In the genomic region with DNA sequence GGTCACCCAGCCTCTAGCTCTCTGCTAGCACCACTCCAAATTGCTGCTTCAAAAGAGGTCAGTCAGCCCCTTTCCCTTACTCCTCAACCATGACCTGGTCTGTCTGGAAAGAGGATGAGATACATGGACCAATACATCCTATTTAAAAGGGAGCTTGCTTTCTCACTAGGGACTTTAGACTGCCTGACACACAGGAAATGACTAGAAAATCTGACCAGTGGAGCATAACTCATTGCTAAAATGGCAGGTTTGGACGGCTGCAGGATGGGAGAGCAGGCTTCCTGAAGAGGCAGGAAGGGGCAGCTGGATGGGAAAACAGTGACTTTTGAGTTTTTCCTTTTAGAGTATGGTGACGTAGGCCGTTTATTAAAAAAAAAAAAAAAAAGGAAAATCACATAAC, we compare ENCODE assay signal across 2 cellular contexts.
TF ChIP-seq lines count a peak whose summit lies in the region.

No MANE protein-coding gene starts in this region.

TF ChIP-seq in GM12878, 131 proteins besides CTCF, POLR2A, EP300 and RAD21 (continues in another document):
- peak; percentile 61; the same call in 1 of the 2 replicates for TF ChIP-seq TAF1 (IDR thresholded peaks at IDR 0.05; ENCODE audit: borderline replicate concordance, low read depth, low read length)
- TF ChIP-seq IKZF2 (IDR thresholded peaks at IDR 0.05) = peak; percentile 68 to 79
- TF ChIP-seq ZNF217 (IDR thresholded peaks at IDR 0.05) = no peak
- TF ChIP-seq MEF2A (IDR thresholded peaks at IDR 0.05; ENCODE audit: insufficient read depth, low read depth, low read length) = no peak
- no peak for TF ChIP-seq SP1 (IDR thresholded peaks at IDR 0.05; ENCODE audit: low read depth, low read length)
- TF ChIP-seq NR2C2 (IDR thresholded peaks at IDR 0.05; ENCODE audit: borderline replicate concordance, control insufficient read depth, insufficient read length, low read depth) = no peak
- TF ChIP-seq, protein P1, sequence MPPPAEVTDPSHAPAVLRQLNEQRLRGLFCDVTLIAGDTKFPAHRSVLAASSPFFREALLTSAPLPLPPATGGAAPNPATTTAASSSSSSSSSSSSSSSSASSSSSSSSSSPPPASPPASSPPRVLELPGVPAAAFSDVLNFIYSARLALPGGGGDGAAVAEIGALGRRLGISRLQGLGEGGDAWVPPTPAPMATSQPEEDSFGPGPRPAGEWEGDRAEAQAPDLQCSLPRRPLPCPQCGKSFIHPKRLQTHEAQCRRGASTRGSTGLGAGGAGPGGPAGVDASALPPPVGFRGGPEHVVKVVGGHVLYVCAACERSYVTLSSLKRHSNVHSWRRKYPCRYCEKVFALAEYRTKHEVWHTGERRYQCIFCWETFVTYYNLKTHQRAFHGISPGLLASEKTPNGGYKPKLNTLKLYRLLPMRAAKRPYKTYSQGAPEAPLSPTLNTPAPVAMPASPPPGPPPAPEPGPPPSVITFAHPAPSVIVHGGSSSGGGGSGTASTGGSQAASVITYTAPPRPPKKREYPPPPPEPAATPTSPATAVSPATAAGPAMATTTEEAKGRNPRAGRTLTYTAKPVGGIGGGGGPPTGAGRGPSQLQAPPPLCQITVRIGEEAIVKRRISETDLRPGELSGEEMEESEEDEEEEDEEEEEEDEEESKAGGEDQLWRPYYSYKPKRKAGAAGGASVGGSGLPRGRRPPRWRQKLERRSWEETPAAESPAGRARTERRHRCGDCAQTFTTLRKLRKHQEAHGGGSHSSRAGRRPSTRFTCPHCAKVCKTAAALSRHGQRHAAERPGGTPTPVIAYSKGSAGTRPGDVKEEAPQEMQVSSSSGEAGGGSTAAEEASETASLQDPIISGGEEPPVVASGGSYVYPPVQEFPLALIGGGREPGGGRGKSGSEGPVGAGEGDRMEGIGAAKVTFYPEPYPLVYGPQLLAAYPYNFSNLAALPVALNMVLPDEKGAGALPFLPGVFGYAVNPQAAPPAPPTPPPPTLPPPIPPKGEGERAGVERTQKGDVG (CRISPR knock-in tag; IDR thresholded peaks at IDR 0.05) = no peak
- no peak for TF ChIP-seq HDAC2 (IDR thresholded peaks at IDR 0.05)
- peak; percentile 14; the same call in 1 of the 2 replicates for TF ChIP-seq DPF2 (IDR thresholded peaks at IDR 0.05)
- TF ChIP-seq CHD2 (IDR thresholded peaks at IDR 0.05; ENCODE audit: borderline replicate concordance, low read depth, low read length) = no peak
- TF ChIP-seq POU2F2 (IDR thresholded peaks at IDR 0.05; ENCODE audit: borderline replicate concordance, low read depth, low read length) = peak; percentile 66; the same call in 1 of the 3 replicates
- no peak for TF ChIP-seq GATAD2B (conservative IDR thresholded peaks at IDR 0.05; ENCODE audit: low read depth)
- TF ChIP-seq MTA2 (IDR thresholded peaks at IDR 0.05; ENCODE audit: low read depth) = peak; percentile 47; the same call in 1 of the 2 replicates
- no peak for TF ChIP-seq CREB1 (IDR thresholded peaks at IDR 0.05; ENCODE audit: low read depth)
- TF ChIP-seq TCF3 (IDR thresholded peaks at IDR 0.05; ENCODE audit: borderline replicate concordance, insufficient read depth, low read depth, low read length) = no peak
- peak; percentile 84 for TF ChIP-seq EED (IDR thresholded peaks at IDR 0.05; ENCODE audit: low read depth)
- no peak for TF ChIP-seq RAD51 (IDR thresholded peaks at IDR 0.05)
- TF ChIP-seq, protein P2, sequence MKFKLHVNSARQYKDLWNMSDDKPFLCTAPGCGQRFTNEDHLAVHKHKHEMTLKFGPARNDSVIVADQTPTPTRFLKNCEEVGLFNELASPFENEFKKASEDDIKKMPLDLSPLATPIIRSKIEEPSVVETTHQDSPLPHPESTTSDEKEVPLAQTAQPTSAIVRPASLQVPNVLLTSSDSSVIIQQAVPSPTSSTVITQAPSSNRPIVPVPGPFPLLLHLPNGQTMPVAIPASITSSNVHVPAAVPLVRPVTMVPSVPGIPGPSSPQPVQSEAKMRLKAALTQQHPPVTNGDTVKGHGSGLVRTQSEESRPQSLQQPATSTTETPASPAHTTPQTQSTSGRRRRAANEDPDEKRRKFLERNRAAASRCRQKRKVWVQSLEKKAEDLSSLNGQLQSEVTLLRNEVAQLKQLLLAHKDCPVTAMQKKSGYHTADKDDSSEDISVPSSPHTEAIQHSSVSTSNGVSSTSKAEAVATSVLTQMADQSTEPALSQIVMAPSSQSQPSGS (IDR thresholded peaks at IDR 0.05; ENCODE audit: low read length) = no peak
- TF ChIP-seq GABPA (IDR thresholded peaks at IDR 0.05; ENCODE audit: low read depth) = no peak
- no peak for TF ChIP-seq NR2C1 (IDR thresholded peaks at IDR 0.05)
- no peak for TF ChIP-seq CBFB (IDR thresholded peaks at IDR 0.05; ENCODE audit: low read depth)
- TF ChIP-seq, protein P3, sequence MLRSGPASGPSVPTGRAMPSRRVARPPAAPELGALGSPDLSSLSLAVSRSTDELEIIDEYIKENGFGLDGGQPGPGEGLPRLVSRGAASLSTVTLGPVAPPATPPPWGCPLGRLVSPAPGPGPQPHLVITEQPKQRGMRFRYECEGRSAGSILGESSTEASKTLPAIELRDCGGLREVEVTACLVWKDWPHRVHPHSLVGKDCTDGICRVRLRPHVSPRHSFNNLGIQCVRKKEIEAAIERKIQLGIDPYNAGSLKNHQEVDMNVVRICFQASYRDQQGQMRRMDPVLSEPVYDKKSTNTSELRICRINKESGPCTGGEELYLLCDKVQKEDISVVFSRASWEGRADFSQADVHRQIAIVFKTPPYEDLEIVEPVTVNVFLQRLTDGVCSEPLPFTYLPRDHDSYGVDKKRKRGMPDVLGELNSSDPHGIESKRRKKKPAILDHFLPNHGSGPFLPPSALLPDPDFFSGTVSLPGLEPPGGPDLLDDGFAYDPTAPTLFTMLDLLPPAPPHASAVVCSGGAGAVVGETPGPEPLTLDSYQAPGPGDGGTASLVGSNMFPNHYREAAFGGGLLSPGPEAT (IDR thresholded peaks at IDR 0.05; ENCODE audit: low read depth) = 0 out of 2 replicates have a peak, but pooled peaks have one; percentile 30

TF ChIP-seq in GM23338, 12 proteins besides CTCF, POLR2A, EP300 and RAD21:
- TF ChIP-seq CREB1 (CRISPR knock-in tag; IDR thresholded peaks at IDR 0.05; ENCODE audit: low read depth) = no peak
- TF ChIP-seq, protein P4, sequence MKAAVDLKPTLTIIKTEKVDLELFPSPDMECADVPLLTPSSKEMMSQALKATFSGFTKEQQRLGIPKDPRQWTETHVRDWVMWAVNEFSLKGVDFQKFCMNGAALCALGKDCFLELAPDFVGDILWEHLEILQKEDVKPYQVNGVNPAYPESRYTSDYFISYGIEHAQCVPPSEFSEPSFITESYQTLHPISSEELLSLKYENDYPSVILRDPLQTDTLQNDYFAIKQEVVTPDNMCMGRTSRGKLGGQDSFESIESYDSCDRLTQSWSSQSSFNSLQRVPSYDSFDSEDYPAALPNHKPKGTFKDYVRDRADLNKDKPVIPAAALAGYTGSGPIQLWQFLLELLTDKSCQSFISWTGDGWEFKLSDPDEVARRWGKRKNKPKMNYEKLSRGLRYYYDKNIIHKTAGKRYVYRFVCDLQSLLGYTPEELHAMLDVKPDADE (IDR thresholded peaks at IDR 0.05) = no peak
- TF ChIP-seq NANOG (IDR thresholded peaks at IDR 0.05; ENCODE audit: borderline replicate concordance) = no peak
- TF ChIP-seq ZNF331 (CRISPR knock-in tag; IDR thresholded peaks at IDR 0.05; ENCODE audit: low read depth) = no peak
- TF ChIP-seq ZNF114 (CRISPR knock-in tag; IDR thresholded peaks at IDR 0.05) = no peak
- no peak for TF ChIP-seq JUNB (IDR thresholded peaks at IDR 0.05; ENCODE audit: unreplicated experiment)
- TF ChIP-seq, protein P5, sequence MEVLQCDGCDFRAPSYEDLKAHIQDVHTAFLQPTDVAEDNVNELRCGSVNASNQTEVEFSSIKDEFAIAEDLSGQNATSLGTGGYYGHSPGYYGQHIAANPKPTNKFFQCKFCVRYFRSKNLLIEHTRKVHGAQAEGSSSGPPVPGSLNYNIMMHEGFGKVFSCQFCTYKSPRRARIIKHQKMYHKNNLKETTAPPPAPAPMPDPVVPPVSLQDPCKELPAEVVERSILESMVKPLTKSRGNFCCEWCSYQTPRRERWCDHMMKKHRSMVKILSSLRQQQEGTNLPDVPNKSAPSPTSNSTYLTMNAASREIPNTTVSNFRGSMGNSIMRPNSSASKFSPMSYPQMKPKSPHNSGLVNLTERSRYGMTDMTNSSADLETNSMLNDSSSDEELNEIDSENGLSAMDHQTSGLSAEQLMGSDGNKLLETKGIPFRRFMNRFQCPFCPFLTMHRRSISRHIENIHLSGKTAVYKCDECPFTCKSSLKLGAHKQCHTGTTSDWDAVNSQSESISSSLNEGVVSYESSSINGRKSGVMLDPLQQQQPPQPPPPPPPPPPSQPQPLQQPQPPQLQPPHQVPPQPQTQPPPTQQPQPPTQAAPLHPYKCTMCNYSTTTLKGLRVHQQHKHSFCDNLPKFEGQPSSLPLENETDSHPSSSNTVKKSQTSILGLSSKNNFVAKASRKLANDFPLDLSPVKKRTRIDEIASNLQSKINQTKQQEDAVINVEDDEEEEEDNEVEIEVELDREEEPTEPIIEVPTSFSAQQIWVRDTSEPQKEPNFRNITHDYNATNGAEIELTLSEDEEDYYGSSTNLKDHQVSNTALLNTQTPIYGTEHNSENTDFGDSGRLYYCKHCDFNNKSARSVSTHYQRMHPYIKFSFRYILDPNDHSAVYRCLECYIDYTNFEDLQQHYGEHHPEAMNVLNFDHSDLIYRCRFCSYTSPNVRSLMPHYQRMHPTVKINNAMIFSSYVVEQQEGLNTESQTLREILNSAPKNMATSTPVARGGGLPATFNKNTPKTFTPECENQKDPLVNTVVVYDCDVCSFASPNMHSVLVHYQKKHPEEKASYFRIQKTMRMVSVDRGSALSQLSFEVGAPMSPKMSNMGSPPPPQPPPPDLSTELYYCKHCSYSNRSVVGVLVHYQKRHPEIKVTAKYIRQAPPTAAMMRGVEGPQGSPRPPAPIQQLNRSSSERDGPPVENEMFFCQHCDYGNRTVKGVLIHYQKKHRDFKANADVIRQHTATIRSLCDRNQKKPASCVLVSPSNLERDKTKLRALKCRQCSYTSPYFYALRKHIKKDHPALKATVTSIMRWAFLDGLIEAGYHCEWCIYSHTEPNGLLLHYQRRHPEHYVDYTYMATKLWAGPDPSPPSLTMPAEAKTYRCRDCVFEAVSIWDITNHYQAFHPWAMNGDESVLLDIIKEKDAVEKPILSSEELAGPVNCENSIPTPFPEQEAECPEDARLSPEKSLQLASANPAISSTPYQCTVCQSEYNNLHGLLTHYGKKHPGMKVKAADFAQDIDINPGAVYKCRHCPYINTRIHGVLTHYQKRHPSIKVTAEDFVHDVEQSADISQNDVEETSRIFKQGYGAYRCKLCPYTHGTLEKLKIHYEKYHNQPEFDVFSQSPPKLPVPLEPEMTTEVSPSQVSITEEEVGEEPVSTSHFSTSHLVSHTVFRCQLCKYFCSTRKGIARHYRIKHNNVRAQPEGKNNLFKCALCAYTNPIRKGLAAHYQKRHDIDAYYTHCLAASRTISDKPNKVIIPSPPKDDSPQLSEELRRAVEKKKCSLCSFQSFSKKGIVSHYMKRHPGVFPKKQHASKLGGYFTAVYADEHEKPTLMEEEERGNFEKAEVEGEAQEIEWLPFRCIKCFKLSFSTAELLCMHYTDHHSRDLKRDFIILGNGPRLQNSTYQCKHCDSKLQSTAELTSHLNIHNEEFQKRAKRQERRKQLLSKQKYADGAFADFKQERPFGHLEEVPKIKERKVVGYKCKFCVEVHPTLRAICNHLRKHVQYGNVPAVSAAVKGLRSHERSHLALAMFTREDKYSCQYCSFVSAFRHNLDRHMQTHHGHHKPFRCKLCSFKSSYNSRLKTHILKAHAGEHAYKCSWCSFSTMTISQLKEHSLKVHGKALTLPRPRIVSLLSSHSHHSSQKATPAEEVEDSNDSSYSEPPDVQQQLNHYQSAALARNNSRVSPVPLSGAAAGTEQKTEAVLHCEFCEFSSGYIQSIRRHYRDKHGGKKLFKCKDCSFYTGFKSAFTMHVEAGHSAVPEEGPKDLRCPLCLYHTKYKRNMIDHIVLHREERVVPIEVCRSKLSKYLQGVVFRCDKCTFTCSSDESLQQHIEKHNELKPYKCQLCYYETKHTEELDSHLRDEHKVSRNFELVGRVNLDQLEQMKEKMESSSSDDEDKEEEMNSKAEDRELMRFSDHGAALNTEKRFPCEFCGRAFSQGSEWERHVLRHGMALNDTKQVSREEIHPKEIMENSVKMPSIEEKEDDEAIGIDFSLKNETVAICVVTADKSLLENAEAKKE (CRISPR knock-in tag; IDR thresholded peaks at IDR 0.05) = no peak
- TF ChIP-seq POLR2AphosphoS5 (IDR thresholded peaks at IDR 0.05; ENCODE audit: low read depth) = no peak
- TF ChIP-seq EZH2 (IDR thresholded peaks at IDR 0.05; ENCODE audit: low read depth, unreplicated experiment) = no peak
- TF ChIP-seq STAT1 (IDR thresholded peaks at IDR 0.05; ENCODE audit: unreplicated experiment) = no peak
- TF ChIP-seq EZH2phosphoT487 (IDR thresholded peaks at IDR 0.05; ENCODE audit: unreplicated experiment) = no peak
